28 cellular contexts compared by ENCODE assay signal in the genomic region with DNA sequence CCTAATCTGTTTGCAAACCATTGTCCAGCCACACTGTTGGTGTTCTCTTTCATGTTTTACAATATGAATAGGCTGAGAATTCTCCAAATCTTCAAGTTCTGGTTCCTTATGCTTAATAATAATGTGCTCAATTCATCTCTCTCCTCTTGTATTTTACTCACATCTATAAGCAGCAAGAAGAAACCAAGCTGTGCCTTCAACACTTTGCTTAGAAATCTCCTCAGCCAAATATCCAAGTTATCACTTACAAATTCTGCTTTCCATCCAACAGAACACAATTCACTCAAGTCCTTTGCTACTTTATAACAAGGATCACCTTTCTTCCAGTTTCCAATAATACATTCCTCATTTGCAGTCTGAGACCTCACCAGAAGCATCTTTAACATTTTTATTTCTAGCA.
"Had no signal": no experiment of that assay in that cellular context is flagged by ENCODE, and none has a peak within 500 bp of the region (broad histone marks: within the 10 kb centered on the region; RNA-seq: fewer than 3 reads in every experiment).

No MANE protein-coding gene starts in this region.

- H3K27ac ChIP-seq: left ventricle myocardium inferior, ovary, right atrium auricular region, skin epidermis, suprapubic skin, thoracic aorta, tibial artery, upper lobe of right lung had no signal

- FAIRE-seq: islet of Langerhans, kidney, urothelium cell line had no signal

- DNase-seq: head of caudate nucleus; hippocampal formation; kidney; left ventricle myocardium inferior; mesendoderm; naive B cell; occipital lobe; ovary; stimulated activated CD4-positive, alpha-beta T cell treated with anti-CD3 and anti-CD28 coated beads, Interleukin-12 subunit alpha, Interleukin-12 subunit beta, amount 100 ng/mL, for 4 hours; stimulated activated CD4-positive, alpha-beta T cell treated with anti-CD3 and anti-CD28 coated beads, Interleukin-2, amount 100 ng/mL, for 24 hours; stimulated activated CD4-positive, alpha-beta T cell treated with anti-CD3 and anti-CD28 coated beads, Interleukin-4, amount 100 ng/mL, for 1 hour; stimulated activated naive CD4-positive, alpha-beta T cell; tibial artery; trophoblast cell; upper lobe of right lung had no signal

- H3K27ac Mint-ChIP-seq: mesothelial cell of epicardium; nephron; progenitor cell of endocrine pancreas; stimulated activated naive CD8-positive, alpha-beta T cell treated with anti-CD3 and anti-CD28 coated beads, Interleukin-15, Interleukin-2, amounts not matched to agents 100 ng/mL and 50 ng/mL, for 24 hours had no signal

- H3K27me3 Mint-ChIP-seq: naive B cell; progenitor cell of endocrine pancreas; stimulated activated naive CD8-positive, alpha-beta T cell treated with anti-CD3 and anti-CD28 coated beads, Interleukin-15, Interleukin-2, amounts not matched to agents 100 ng/mL and 50 ng/mL, for 24 hours had no signal

- H3K36me3 ChIP-seq: ovary, right atrium auricular region, thoracic aorta, upper lobe of right lung had no signal

- H3K27me3 ChIP-seq: ovary, right atrium auricular region, suprapubic skin, tibial artery, upper lobe of right lung had no signal

- H3K4me1 ChIP-seq: upper lobe of right lung had no signal

- ATAC-seq: sciatic nerve, upper lobe of right lung had no signal

- H3K4me3 ChIP-seq: left ventricle myocardium inferior, lung, ovary, right atrium auricular region, skin epidermis, suprapubic skin, thoracic aorta, tibial artery, upper lobe of right lung had no signal

- H3K9me3 ChIP-seq: ovary, suprapubic skin, thoracic aorta, upper lobe of right lung had no signal

- H3K4me1 Mint-ChIP-seq: mesothelial cell of epicardium, nephron, neural crest cell had no signal

- H3K4me3 Mint-ChIP-seq: mesothelial cell of epicardium; naive B cell; nephron; neural crest cell; stimulated activated naive CD8-positive, alpha-beta T cell treated with anti-CD3 and anti-CD28 coated beads, Interleukin-15, Interleukin-2, amounts not matched to agents 100 ng/mL and 50 ng/mL, for 24 hours had no signal
